In genomic region chr21:43749686-43750262, GRCh38 we compare ENCODE assay signal across 2 cellular contexts.
TF ChIP-seq lines count a peak whose summit lies in the region.

No MANE protein-coding gene starts in this region.

TF ChIP-seq in HepG2, 621 proteins besides CTCF, POLR2A, EP300 and RAD21:
- TF ChIP-seq KAT8 (CRISPR knock-in tag; IDR thresholded peaks at IDR 0.05) (no peak), AGO2 (optimal IDR thresholded peaks at IDR 0.05; ENCODE audit: low read depth, low read length) (peak; percentile 56), ZNF10 (CRISPR knock-in tag; IDR thresholded peaks at IDR 0.05; ENCODE audit: borderline replicate concordance, low read depth) (no peak)

TF ChIP-seq in K562, 482 proteins besides CTCF, POLR2A, EP300 and RAD21:
- TF ChIP-seq MED1 (CRISPR knock-in tag; IDR thresholded peaks at IDR 0.05; ENCODE audit: borderline replicate concordance) (no peak), FOXO4 (CRISPR knock-in tag; IDR thresholded peaks at IDR 0.05) (no peak), RNF2 (IDR thresholded peaks at IDR 0.05) (no peak), NFIC (IDR thresholded peaks at IDR 0.05) (peak; percentile 74), ATF4 (CRISPR knock-in tag; IDR thresholded peaks at IDR 0.05) (no peak)
TF ChIP-seq in K562: peak in this region for 1.
